ENCODE assay signal across 8 cellular contexts in the genomic region with DNA sequence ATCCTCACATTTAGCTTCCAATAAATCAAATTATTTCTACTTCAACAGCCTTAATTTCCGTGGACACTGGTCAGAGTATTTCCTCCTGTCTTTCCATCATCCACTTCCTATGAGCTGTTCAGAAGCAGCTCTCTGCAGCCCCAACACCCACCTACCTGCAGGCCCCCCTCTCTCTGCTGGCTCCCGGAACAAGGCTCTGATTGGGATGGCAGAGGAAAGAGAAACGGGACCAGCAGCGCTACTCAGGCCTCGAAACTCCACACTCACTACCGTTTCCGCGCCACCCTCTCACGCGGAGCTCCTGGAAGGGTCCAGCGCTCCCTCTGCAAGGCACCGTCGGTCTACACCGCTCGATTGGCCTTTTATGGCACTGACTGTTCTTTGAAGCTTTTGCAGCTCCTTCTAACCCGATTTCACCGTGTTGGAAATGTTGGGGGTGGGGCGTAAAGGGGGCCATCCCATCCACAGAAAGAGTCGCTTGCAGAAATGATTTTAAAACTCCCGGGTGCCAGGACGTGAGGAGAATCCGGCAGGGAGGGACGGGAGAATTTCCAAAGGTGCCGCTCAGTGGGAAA. TPM values are rescaled to one million over a fixed set of nuclear protein-coding genes. Genes with fewer than 3 reads are reported as not detected.
DNase-seq lines count a peak whose midpoint lies in the region; ATAC-seq and TF ChIP-seq lines count a peak whose summit lies in the region.

No MANE protein-coding gene starts in this region.

- H3K27me3 ChIP-seq in BJ (ENCODE audit: control insufficient read depth, insufficient read depth, low read length), result no peaks in the 10 kb centered on the region
- H3K27me3 ChIP-seq in uterus, result no peaks in the 10 kb centered on the region

- no peak for TF ChIP-seq CTCF in BJ (IDR thresholded peaks at IDR 0.05; ENCODE audit: insufficient read depth, low read depth, low read length)
- TF ChIP-seq CTCF in OCI-LY7 (conservative IDR thresholded peaks at IDR 0.05; ENCODE audit: low read length), result no peak
- TF ChIP-seq CTCF in uterus (IDR thresholded peaks at IDR 0.05), result no peak

- peak overlapping the region; percentile 87 for H3K4me2 ChIP-seq in OCI-LY7 (ENCODE audit: low read length)

- CTCF ChIA-PET in BJ (lab: Yijun Ruan, JAX) (interaction anchor here (0.5 to 3.0 kb wide), 7 partner anchors 43 to 552 kb away, joined by 3 to 12 read pairs (median 6); no protein-coding TSS in a partner anchor), OCI-LY7 (lab: Charles Lee; ENCODE audit: unreplicated experiment) (interaction anchor here (1.1 to 1.8 kb wide), 3 partner anchors 11 to 56 kb away, joined by 3 to 4 read pairs (median 3); no protein-coding TSS in a partner anchor)

- H3K9me2 ChIP-seq in OCI-LY7 (ENCODE audit: insufficient read depth, low read length), result no peaks in the 10 kb centered on the region

- H3K4me3 ChIP-seq in BJ (ENCODE audit: low read depth, low read length) (peak overlapping the region; percentile 76), OCI-LY7 (ENCODE audit: low read depth, low read length, poor library complexity, severe bottlenecking) (peak overlapping the region; percentile 87), uterus (peak overlapping the region; percentile 68 to 78)

- BruUV-seq in OCI-LY7 (replicated peaks; lab: Mats Ljungman, UMichigan), result TSS peak; percentile 75

- peaks cover 31% of the 10 kb centered on the region; the same call in 1 of the 2 replicates for H3K79me2 ChIP-seq in OCI-LY7 (ENCODE audit: insufficient read depth, low read depth, low read length)

- peak overlapping the region; percentile 99 for H2AFZ ChIP-seq in OCI-LY7 (ENCODE audit: low read length)

- no peaks in the 10 kb centered on the region for H3K36me3 ChIP-seq in BJ (ENCODE audit: control insufficient read depth, insufficient read depth, low read length)
- H3K36me3 ChIP-seq in OCI-LY7 (ENCODE audit: insufficient read depth, low read length), result no peaks in the 10 kb centered on the region
- H3K36me3 ChIP-seq in uterus, result no peaks in the 10 kb centered on the region

- intact Hi-C loops in OCI-LY7 (cut with micrococcal nuclease; ENCODE audit: unreplicated experiment), result loop anchor here (2.0 to 5.0 kb wide), 3 partner anchors 364 to 845 kb away; a partner anchor contains a TSS
- intact Hi-C loops in uterus (cut with DNase I; ENCODE audit: low total_unique reads), result no loop called here

- POLR2A ChIA-PET in BJ (lab: Charles Lee) (no interaction called here), OCI-LY7 (lab: Charles Lee) (interaction anchor here (0.6 to 2.8 kb wide), 10 partner anchors 10 to 387 kb away, joined by 3 to 9 read pairs (median 4); a partner anchor contains a TSS)

- ATAC-seq in GM18868 (IDR thresholded peaks at IDR 0.05; ENCODE audit: unreplicated experiment), result peak; percentile 18
- peak; percentile 26 for ATAC-seq in HG03097 (IDR thresholded peaks at IDR 0.05; ENCODE audit: low FRiP score, unreplicated experiment)

- no peak for DNase-seq in BJ (ENCODE audit: low read depth)
- peak; percentile 58 for DNase-seq in OCI-LY7 (ENCODE audit: low spot score)
- peak; percentile 37 for DNase-seq in effector CD8-positive, alpha-beta T cell (lab: John Stamatoyannopoulos, UW)
- peak; percentile 24 for DNase-seq in mucosa of gallbladder (ENCODE audit: low spot score)
- DNase-seq in uterus, result peak in 1 of 2 donors; percentile 58
- DNase-seq in GM19238 (ENCODE audit: insufficient read length, low spot score), result no peak

- H3K27ac ChIP-seq in OCI-LY7 (ENCODE audit: low read depth, low read length, poor library complexity, severe bottlenecking) (peak overlapping the region; percentile 49), uterus (peak overlapping the region; percentile 92 to 95)

- H3K9me3 ChIP-seq in OCI-LY7 (ENCODE audit: low read length), result 0 out of 2 replicates have a peak, but pooled peaks cover 10% of the 10 kb centered on the region
- H3K9me3 ChIP-seq in uterus, result no peaks in the 10 kb centered on the region

- TF ChIP-seq POLR2A in uterus (IDR thresholded peaks at IDR 0.05), result no peak

- H4K20me1 ChIP-seq in OCI-LY7 (ENCODE audit: insufficient read depth, low read length), result peaks cover 17% of the 10 kb centered on the region

- H3K4me1 ChIP-seq in OCI-LY7 (ENCODE audit: insufficient read depth, low read length, poor library complexity, severe bottlenecking) (peaks cover 27% of the 10 kb centered on the region), uterus (peaks cover 0 to 8% of the 10 kb centered on the region in 2 donors)

RNA-seq across cellular contexts. Expression of a gene that starts 0.4 kb away (rescaled TPM):
- 30.1 and 32.3 TPM in 2 replicates for polyA plus RNA-seq in BJ (2011; rRNA removed)
- 26.8 and 30.0 TPM in 2 replicates for polyA minus RNA-seq in BJ (2011; rRNA and poly(A)+ RNA removed)
- total RNA-seq in OCI-LY7 (2014; rRNA removed; shearing (Covaris generic)), result 14.3 and 16.5 TPM in 2 replicates
- total RNA-seq in OCI-LY7 (2022) (10.8 and 11.3 TPM in 2 replicates), mucosa of gallbladder (13.5 TPM), uterus (10 to 100 TPM in 3 of 4 donors, 1 to 10 TPM in 1; 4.1 to 37.9 (median 15.1) TPM)

Comparison
In these comparisons a context has a peak if more than half of its experiments do, and no peak if none do; other contexts are left out.
1. DNase-seq: peak in OCI-LY7 (single experiment), effector CD8-positive, alpha-beta T cell (single experiment) and mucosa of gallbladder (single experiment); none in BJ (single experiment) and GM19238 (single experiment).
2. Peak in every context shown above with its lines, with median percentiles within 50 percentile points of each other: H3K4me3 ChIP-seq.